In the genomic region with DNA sequence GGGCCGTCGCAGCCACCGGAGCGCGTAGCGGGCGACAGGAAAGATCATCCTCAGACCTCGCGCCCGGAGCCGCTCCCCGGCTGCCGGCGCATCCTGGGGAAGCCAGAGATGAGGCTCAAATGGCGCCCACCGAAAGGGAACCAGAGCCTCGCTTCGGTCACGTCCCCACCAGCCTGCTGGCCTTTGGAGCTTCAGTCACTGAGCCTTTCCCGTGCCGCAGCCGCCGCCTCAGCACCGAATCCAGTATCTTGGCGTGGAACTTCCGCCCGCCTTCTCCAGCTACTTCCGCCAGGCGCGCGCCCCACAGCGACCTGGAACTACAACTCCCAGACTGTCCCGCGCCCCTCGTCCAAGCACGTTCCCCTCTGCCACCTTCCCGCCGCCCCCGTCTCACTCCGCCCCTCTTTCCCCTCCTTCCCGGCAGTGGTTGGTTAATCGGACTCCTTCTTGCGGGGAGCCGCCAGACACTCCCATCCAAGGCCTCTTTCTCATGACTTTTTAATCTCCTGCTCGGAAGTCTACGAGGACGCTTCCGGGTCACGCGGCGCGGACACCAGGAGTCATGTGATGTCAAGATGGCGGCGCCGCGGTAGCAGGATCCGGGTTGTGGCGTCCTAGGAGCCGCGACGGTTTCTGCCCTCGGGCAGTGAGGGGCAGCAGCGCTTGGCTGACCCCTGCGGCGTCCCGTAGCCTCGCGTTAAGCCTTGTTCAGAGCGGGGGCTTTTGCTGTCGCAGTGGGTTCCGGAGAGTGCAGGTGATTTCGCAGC, we compare ENCODE assay signal across 1 cellular context.
TF ChIP-seq lines count a peak whose summit lies in the region.

A gene with protein sequence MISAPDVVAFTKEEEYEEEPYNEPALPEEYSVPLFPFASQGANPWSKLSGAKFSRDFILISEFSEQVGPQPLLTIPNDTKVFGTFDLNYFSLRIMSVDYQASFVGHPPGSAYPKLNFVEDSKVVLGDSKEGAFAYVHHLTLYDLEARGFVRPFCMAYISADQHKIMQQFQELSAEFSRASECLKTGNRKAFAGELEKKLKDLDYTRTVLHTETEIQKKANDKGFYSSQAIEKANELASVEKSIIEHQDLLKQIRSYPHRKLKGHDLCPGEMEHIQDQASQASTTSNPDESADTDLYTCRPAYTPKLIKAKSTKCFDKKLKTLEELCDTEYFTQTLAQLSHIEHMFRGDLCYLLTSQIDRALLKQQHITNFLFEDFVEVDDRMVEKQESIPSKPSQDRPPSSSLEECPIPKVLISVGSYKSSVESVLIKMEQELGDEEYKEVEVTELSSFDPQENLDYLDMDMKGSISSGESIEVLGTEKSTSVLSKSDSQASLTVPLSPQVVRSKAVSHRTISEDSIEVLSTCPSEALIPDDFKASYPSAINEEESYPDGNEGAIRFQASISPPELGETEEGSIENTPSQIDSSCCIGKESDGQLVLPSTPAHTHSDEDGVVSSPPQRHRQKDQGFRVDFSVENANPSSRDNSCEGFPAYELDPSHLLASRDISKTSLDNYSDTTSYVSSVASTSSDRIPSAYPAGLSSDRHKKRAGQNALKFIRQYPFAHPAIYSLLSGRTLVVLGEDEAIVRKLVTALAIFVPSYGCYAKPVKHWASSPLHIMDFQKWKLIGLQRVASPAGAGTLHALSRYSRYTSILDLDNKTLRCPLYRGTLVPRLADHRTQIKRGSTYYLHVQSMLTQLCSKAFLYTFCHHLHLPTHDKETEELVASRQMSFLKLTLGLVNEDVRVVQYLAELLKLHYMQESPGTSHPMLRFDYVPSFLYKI (plus strand): TSS at position 563 of the 767 bp plus-strand sequence. CDS start 497 bp downstream, outside the sequence.
A gene with protein sequence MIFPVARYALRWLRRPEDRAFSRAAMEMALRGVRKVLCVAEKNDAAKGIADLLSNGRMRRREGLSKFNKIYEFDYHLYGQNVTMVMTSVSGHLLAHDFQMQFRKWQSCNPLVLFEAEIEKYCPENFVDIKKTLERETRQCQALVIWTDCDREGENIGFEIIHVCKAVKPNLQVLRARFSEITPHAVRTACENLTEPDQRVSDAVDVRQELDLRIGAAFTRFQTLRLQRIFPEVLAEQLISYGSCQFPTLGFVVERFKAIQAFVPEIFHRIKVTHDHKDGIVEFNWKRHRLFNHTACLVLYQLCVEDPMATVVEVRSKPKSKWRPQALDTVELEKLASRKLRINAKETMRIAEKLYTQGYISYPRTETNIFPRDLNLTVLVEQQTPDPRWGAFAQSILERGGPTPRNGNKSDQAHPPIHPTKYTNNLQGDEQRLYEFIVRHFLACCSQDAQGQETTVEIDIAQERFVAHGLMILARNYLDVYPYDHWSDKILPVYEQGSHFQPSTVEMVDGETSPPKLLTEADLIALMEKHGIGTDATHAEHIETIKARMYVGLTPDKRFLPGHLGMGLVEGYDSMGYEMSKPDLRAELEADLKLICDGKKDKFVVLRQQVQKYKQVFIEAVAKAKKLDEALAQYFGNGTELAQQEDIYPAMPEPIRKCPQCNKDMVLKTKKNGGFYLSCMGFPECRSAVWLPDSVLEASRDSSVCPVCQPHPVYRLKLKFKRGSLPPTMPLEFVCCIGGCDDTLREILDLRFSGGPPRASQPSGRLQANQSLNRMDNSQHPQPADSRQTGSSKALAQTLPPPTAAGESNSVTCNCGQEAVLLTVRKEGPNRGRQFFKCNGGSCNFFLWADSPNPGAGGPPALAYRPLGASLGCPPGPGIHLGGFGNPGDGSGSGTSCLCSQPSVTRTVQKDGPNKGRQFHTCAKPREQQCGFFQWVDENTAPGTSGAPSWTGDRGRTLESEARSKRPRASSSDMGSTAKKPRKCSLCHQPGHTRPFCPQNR (minus strand): TSS at position 264 of the 767 bp plus-strand sequence. CDS start 216 bp downstream, at position 48.

TF ChIP-seq in HEK293, 187 proteins besides CTCF, POLR2A, EP300 and RAD21 (continued from another document and continues in another):
- TF ChIP-seq, protein P1, sequence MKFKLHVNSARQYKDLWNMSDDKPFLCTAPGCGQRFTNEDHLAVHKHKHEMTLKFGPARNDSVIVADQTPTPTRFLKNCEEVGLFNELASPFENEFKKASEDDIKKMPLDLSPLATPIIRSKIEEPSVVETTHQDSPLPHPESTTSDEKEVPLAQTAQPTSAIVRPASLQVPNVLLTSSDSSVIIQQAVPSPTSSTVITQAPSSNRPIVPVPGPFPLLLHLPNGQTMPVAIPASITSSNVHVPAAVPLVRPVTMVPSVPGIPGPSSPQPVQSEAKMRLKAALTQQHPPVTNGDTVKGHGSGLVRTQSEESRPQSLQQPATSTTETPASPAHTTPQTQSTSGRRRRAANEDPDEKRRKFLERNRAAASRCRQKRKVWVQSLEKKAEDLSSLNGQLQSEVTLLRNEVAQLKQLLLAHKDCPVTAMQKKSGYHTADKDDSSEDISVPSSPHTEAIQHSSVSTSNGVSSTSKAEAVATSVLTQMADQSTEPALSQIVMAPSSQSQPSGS (tag by site-specific recombination; IDR thresholded peaks at IDR 0.05; ENCODE audit: low read depth): no peak
- TF ChIP-seq, protein P2, sequence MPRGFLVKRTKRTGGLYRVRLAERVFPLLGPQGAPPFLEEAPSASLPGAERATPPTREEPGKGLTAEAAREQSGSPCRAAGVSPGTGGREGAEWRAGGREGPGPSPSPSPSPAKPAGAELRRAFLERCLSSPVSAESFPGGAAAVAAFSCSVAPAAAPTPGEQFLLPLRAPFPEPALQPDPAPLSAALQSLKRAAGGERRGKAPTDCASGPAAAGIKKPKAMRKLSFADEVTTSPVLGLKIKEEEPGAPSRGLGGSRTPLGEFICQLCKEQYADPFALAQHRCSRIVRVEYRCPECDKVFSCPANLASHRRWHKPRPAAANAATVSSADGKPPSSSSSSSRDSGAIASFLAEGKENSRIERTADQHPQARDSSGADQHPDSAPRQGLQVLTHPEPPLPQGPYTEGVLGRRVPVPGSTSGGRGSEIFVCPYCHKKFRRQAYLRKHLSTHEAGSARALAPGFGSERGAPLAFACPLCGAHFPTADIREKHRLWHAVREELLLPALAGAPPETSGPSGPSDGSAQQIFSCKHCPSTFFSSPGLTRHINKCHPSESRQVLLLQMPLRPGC (tag by site-specific recombination; IDR thresholded peaks at IDR 0.05): peak; percentile 19; the same call in 1 of the 2 replicates
- TF ChIP-seq ZFP69B (tag by site-specific recombination; IDR thresholded peaks at IDR 0.05) (no peak), ZBTB20 (tag by site-specific recombination; IDR thresholded peaks at IDR 0.05) (peak; percentile 76), WT1 (tag by site-specific recombination; IDR thresholded peaks at IDR 0.05) (0 out of 2 replicates have a peak, but pooled peaks have one; percentile 57), ZNF112 (tag by site-specific recombination; IDR thresholded peaks at IDR 0.05) (no peak), ZNF521 (tag by site-specific recombination; IDR thresholded peaks at IDR 0.05) (no peak), SALL2 (tag by site-specific recombination; IDR thresholded peaks at IDR 0.05; ENCODE audit: borderline replicate concordance) (no peak), ZNF354C (tag by site-specific recombination; IDR thresholded peaks at IDR 0.05; ENCODE audit: borderline replicate concordance, low read depth) (no peak), ZNF571 (tag by site-specific recombination; IDR thresholded peaks at IDR 0.05) (no peak), GLI2 (tag by site-specific recombination; IDR thresholded peaks at IDR 0.05; ENCODE audit: borderline replicate concordance, low read depth) (no peak), ZNF350 (tag by site-specific recombination; IDR thresholded peaks at IDR 0.05) (no peak), KLF9 (tag by site-specific recombination; IDR thresholded peaks at IDR 0.05; ENCODE audit: low read depth) (peak; percentile 62), ZNF529 (tag by site-specific recombination; IDR thresholded peaks at IDR 0.05; ENCODE audit: insufficient replicate concordance) (no peak), IKZF3 (tag by site-specific recombination; IDR thresholded peaks at IDR 0.05) (no peak), ZIC2 (tag by site-specific recombination; IDR thresholded peaks at IDR 0.05) (peak; percentile 40; the same call in 1 of the 2 replicates), TCF7L2 (IDR thresholded peaks at IDR 0.05; ENCODE audit: borderline replicate concordance, low read depth, low read length) (no peak), YY2 (tag by site-specific recombination; IDR thresholded peaks at IDR 0.05) (peak; percentile 93), ZNF23 (tag by site-specific recombination; IDR thresholded peaks at IDR 0.05; ENCODE audit: borderline replicate concordance) (no peak), GLIS2 (tag by site-specific recombination; IDR thresholded peaks at IDR 0.05) (no peak; the same call in 1 of the 2 replicates), ZNF10 (tag by site-specific recombination; IDR thresholded peaks at IDR 0.05) (no peak; the same call in 1 of the 2 replicates), ZNF626 (tag by site-specific recombination; IDR thresholded peaks at IDR 0.05) (no peak), ZNF677 (tag by site-specific recombination; IDR thresholded peaks at IDR 0.05) (no peak), ZNF37A (tag by site-specific recombination; IDR thresholded peaks at IDR 0.05) (no peak), ZNF202 (tag by site-specific recombination; IDR thresholded peaks at IDR 0.05; ENCODE audit: borderline replicate concordance) (no peak), GFI1B (tag by site-specific recombination; IDR thresholded peaks at IDR 0.05) (no peak), ZNF248 (tag by site-specific recombination; IDR thresholded peaks at IDR 0.05) (no peak)
- TF ChIP-seq, protein P3, sequence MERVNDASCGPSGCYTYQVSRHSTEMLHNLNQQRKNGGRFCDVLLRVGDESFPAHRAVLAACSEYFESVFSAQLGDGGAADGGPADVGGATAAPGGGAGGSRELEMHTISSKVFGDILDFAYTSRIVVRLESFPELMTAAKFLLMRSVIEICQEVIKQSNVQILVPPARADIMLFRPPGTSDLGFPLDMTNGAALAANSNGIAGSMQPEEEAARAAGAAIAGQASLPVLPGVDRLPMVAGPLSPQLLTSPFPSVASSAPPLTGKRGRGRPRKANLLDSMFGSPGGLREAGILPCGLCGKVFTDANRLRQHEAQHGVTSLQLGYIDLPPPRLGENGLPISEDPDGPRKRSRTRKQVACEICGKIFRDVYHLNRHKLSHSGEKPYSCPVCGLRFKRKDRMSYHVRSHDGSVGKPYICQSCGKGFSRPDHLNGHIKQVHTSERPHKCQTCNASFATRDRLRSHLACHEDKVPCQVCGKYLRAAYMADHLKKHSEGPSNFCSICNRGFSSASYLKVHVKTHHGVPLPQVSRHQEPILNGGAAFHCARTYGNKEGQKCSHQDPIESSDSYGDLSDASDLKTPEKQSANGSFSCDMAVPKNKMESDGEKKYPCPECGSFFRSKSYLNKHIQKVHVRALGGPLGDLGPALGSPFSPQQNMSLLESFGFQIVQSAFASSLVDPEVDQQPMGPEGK (tag by site-specific recombination; IDR thresholded peaks at IDR 0.05): peak; percentile 94
- TF ChIP-seq, protein P4, sequence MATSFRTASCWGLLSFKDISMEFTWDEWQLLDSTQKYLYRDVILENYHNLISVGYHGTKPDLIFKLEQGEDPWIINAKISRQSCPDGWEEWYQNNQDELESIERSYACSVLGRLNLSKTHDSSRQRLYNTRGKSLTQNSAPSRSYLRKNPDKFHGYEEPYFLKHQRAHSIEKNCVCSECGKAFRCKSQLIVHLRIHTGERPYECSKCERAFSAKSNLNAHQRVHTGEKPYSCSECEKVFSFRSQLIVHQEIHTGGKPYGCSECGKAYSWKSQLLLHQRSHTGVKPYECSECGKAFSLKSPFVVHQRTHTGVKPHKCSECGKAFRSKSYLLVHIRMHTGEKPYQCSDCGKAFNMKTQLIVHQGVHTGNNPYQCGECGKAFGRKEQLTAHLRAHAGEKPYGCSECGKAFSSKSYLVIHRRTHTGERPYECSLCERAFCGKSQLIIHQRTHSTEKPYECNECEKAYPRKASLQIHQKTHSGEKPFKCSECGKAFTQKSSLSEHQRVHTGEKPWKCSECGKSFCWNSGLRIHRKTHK (tag by site-specific recombination; IDR thresholded peaks at IDR 0.05): no peak
- TF ChIP-seq, protein P5, sequence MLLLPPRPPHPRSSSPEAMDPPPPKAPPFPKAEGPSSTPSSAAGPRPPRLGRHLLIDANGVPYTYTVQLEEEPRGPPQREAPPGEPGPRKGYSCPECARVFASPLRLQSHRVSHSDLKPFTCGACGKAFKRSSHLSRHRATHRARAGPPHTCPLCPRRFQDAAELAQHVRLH (tag by site-specific recombination; IDR thresholded peaks at IDR 0.05): peak; percentile 99
- TF ChIP-seq, protein P6, sequence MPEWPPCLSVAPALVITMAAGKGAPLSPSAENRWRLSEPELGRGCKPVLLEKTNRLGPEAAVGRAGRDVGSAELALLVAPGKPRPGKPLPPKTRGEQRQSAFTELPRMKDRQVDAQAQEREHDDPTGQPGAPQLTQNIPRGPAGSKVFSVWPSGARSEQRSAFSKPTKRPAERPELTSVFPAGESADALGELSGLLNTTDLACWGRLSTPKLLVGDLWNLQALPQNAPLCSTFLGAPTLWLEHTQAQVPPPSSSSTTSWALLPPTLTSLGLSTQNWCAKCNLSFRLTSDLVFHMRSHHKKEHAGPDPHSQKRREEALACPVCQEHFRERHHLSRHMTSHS (tag by site-specific recombination; IDR thresholded peaks at IDR 0.05): no peak
- TF ChIP-seq, protein P7, sequence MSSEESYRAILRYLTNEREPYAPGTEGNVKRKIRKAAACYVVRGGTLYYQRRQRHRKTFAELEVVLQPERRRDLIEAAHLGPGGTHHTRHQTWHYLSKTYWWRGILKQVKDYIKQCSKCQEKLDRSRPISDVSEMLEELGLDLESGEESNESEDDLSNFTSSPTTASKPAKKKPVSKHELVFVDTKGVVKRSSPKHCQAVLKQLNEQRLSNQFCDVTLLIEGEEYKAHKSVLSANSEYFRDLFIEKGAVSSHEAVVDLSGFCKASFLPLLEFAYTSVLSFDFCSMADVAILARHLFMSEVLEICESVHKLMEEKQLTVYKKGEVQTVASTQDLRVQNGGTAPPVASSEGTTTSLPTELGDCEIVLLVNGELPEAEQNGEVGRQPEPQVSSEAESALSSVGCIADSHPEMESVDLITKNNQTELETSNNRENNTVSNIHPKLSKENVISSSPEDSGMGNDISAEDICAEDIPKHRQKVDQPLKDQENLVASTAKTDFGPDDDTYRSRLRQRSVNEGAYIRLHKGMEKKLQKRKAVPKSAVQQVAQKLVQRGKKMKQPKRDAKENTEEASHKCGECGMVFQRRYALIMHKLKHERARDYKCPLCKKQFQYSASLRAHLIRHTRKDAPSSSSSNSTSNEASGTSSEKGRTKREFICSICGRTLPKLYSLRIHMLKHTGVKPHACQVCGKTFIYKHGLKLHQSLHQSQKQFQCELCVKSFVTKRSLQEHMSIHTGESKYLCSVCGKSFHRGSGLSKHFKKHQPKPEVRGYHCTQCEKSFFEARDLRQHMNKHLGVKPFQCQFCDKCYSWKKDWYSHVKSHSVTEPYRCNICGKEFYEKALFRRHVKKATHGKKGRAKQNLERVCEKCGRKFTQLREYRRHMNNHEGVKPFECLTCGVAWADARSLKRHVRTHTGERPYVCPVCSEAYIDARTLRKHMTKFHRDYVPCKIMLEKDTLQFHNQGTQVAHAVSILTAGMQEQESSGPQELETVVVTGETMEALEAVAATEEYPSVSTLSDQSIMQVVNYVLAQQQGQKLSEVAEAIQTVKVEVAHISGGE (tag by site-specific recombination; conservative IDR thresholded peaks at IDR 0.05; ENCODE audit: low read depth): peak; percentile 96
- TF ChIP-seq, protein P8, sequence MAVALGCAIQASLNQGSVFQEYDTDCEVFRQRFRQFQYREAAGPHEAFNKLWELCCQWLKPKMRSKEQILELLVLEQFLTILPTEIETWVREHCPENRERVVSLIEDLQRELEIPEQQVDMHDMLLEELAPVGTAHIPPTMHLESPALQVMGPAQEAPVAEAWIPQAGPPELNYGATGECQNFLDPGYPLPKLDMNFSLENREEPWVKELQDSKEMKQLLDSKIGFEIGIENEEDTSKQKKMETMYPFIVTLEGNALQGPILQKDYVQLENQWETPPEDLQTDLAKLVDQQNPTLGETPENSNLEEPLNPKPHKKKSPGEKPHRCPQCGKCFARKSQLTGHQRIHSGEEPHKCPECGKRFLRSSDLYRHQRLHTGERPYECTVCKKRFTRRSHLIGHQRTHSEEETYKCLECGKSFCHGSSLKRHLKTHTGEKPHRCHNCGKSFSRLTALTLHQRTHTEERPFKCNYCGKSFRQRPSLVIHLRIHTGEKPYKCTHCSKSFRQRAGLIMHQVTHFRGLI (tag by site-specific recombination; IDR thresholded peaks at IDR 0.05): 0 out of 2 replicates have a peak, but pooled peaks have one; percentile 9
